In the genomic region with DNA sequence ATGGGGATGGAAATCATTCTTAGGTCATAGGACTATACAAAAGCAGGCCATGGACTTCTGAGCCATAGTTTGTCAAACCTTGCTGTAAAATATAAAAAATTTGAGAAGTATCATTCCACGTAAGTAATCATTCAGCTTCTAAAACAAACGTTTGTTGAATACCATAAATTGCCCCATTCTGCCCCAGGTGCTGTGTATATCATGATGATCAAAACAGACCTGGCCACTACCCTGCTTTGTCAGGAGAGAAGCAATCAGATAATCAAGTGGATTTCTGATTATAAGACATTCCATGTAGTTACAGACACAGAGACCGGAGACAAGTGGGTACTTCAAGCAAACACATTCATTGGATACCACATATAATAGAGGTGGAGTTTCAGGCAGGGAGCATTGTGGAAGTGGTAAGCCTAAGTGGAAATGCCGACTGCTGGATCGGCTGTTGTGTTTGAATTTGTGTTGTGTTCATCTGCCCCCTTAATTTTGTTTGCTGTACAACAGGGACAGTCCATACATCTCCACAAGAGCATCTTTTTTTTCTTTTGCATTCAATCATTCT, we compare ENCODE assay signal across 12 cellular contexts.
A peak's percentile ranks its signal among the peaks of the same experiment; 100 is the strongest.
DNase-seq lines count a peak whose midpoint lies in the region; ATAC-seq and TF ChIP-seq lines count a peak whose summit lies in the region.
"Had no signal": no experiment of that assay in that cellular context is flagged by ENCODE, and none has a peak within 500 bp of the region (broad histone marks: within the 10 kb centered on the region; RNA-seq: fewer than 3 reads in every experiment).

No MANE protein-coding gene starts in this region.

- intact Hi-C loops in activated naive CD4-positive, alpha-beta T cell treated with anti-CD3 and anti-CD28 coated beads for 36 hours (cut with micrococcal nuclease), result loop anchor here (10.0 kb wide), 1 partner anchor 1087 kb away; no protein-coding TSS in a partner anchor

- DNase-seq in activated naive CD4-positive, alpha-beta T cell treated with anti-CD3 and anti-CD28 coated beads for 36 hours, result no peak
- no peak for DNase-seq in activated naive CD4-positive, alpha-beta T cell (lab: John Stamatoyannopoulos, UW)
- DNase-seq in NCI-H2227 (lab: John Stamatoyannopoulos, UW; ENCODE audit: unreplicated experiment) (peak; percentile 6), glutamatergic neuron (no peak), mucosa of gallbladder (ENCODE audit: low spot score) (no peak)
- DNase-seq in stimulated activated effector memory CD8-positive, alpha-beta T cell treated with anti-CD3 and anti-CD28 coated beads, Interleukin-12 subunit alpha, Interleukin-12 subunit beta, amount 100 ng/mL, for 72 hours (ENCODE audit: low spot score in 2 of 2), result no peak
- DNase-seq: activated CD4-positive, alpha-beta T cell treated with anti-CD3 and anti-CD28 coated beads, Interleukin-2, amount 50 U/mL, for 4 hours; amniotic stem cell; NCI-H524 treated with DMSO at 0.1 percent for 48 hours; SHP77 treated with DMSO at 0.1 percent for 48 hours had no signal

- peak overlapping the region; percentile 93 for H3K27ac Mint-ChIP-seq in activated naive CD4-positive, alpha-beta T cell treated with anti-CD3 and anti-CD28 coated beads for 36 hours
- peak overlapping the region; percentile 97 for H3K27ac Mint-ChIP-seq in glutamatergic neuron (ENCODE audit: unreplicated experiment)
- peak overlapping the region; percentile 74 for H3K27ac Mint-ChIP-seq in stimulated activated effector memory CD8-positive, alpha-beta T cell treated with anti-CD3 and anti-CD28 coated beads, Interleukin-12 subunit alpha, Interleukin-12 subunit beta, amount 100 ng/mL, for 72 hours

- no peak for TF ChIP-seq CTCF in glutamatergic neuron (IDR thresholded peaks at IDR 0.05; ENCODE audit: partially characterized antibody, unreplicated experiment)

- peaks cover 75% of the 10 kb centered on the region for H3K36me3 Mint-ChIP-seq in activated naive CD4-positive, alpha-beta T cell treated with anti-CD3 and anti-CD28 coated beads for 36 hours (ENCODE audit: low read depth)
- peaks cover 5% of the 10 kb centered on the region for H3K36me3 Mint-ChIP-seq in glutamatergic neuron (ENCODE audit: unreplicated experiment)
- peaks cover 100% of the 10 kb centered on the region for H3K36me3 Mint-ChIP-seq in stimulated activated effector memory CD8-positive, alpha-beta T cell treated with anti-CD3 and anti-CD28 coated beads, Interleukin-12 subunit alpha, Interleukin-12 subunit beta, amount 100 ng/mL, for 72 hours

- peaks cover 95% of the 10 kb centered on the region for H3K4me1 Mint-ChIP-seq in activated naive CD4-positive, alpha-beta T cell treated with anti-CD3 and anti-CD28 coated beads for 36 hours (ENCODE audit: low read depth)
- H3K4me1 Mint-ChIP-seq in glutamatergic neuron (ENCODE audit: low read depth, unreplicated experiment), result peaks cover 24% of the 10 kb centered on the region
- H3K4me1 Mint-ChIP-seq in stimulated activated effector memory CD8-positive, alpha-beta T cell treated with anti-CD3 and anti-CD28 coated beads, Interleukin-12 subunit alpha, Interleukin-12 subunit beta, amount 100 ng/mL, for 72 hours, result peaks cover 76% of the 10 kb centered on the region

- H3K4me3 Mint-ChIP-seq in activated naive CD4-positive, alpha-beta T cell treated with anti-CD3 and anti-CD28 coated beads for 36 hours, result peak overlapping the region; percentile 25
- peak overlapping the region; percentile 1 for H3K4me3 Mint-ChIP-seq in glutamatergic neuron (ENCODE audit: unreplicated experiment)
- H3K4me3 Mint-ChIP-seq in stimulated activated effector memory CD8-positive, alpha-beta T cell treated with anti-CD3 and anti-CD28 coated beads, Interleukin-12 subunit alpha, Interleukin-12 subunit beta, amount 100 ng/mL, for 72 hours, result no peak overlapping the region

- no peaks in the 10 kb centered on the region for H3K27me3 Mint-ChIP-seq in activated naive CD4-positive, alpha-beta T cell treated with anti-CD3 and anti-CD28 coated beads for 36 hours (ENCODE audit: low read depth)
- H3K27me3 Mint-ChIP-seq in glutamatergic neuron (ENCODE audit: unreplicated experiment), result peaks cover 4% of the 10 kb centered on the region

- ATAC-seq in stimulated activated effector memory CD8-positive, alpha-beta T cell treated with anti-CD3 and anti-CD28 coated beads, Interleukin-12 subunit alpha, Interleukin-12 subunit beta, amount 100 ng/mL, for 72 hours, result no peak
- ATAC-seq in GM21423 (IDR thresholded peaks at IDR 0.05; ENCODE audit: unreplicated experiment), result no peak
- no peak for ATAC-seq in HG03378 (IDR thresholded peaks at IDR 0.05; ENCODE audit: unreplicated experiment)

- no peaks in the 10 kb centered on the region for H3K9me3 Mint-ChIP-seq in activated naive CD4-positive, alpha-beta T cell treated with anti-CD3 and anti-CD28 coated beads for 36 hours
- H3K9me3 Mint-ChIP-seq in glutamatergic neuron (ENCODE audit: unreplicated experiment), result peaks cover 13% of the 10 kb centered on the region
- no peaks in the 10 kb centered on the region for H3K9me3 Mint-ChIP-seq in stimulated activated effector memory CD8-positive, alpha-beta T cell treated with anti-CD3 and anti-CD28 coated beads, Interleukin-12 subunit alpha, Interleukin-12 subunit beta, amount 100 ng/mL, for 72 hours

- CTCF ChIA-PET in activated naive CD4-positive, alpha-beta T cell treated with anti-CD3 and anti-CD28 coated beads for 36 hours (lab: Charles Lee), result interaction anchor here (1.4 kb wide), 1 partner anchor 10 kb away, joined by 3 read pairs; no protein-coding TSS in a partner anchor
